Comparison of ENCODE assay signal across 31 cellular contexts in genomic region chr4:18937746-18938145, GRCh38.
"Had no signal": no experiment of that assay in that cellular context is flagged by ENCODE, and none has a peak within 500 bp of the region (broad histone marks: within the 10 kb centered on the region; RNA-seq: fewer than 3 reads in every experiment).

No MANE protein-coding gene starts in this region.

- H3K4me1 Mint-ChIP-seq: activated CD4-positive, alpha-beta T cell treated with anti-CD3 and anti-CD28 coated beads, Interleukin-2, amount 10 ng/mL, durations not matched to agents 24 days and 14 days; activated naive CD8-positive, alpha-beta T cell treated with anti-CD3 and anti-CD28 coated beads for 36 hours; activated T-helper 17 cell treated with anti-CD3 and anti-CD28 coated beads, Interleukin-2, amount 50 U/mL, for 72 hours had no signal

- FAIRE-seq: K562, TTC549 had no signal

- H3K4me1 ChIP-seq: ascending aorta, Peyer's patch, SJSA1 had no signal

- H3K36me3 ChIP-seq: ascending aorta, cardiac muscle cell, Peyer's patch, SJSA1 had no signal

- H3K4me2 ChIP-seq: SK-N-SH had no signal

- H3K27ac ChIP-seq: ascending aorta, cardiac muscle cell, Peyer's patch, SJSA1 had no signal

- H3K9ac ChIP-seq: SK-N-SH had no signal

- H3K9me3 ChIP-seq: ascending aorta, Peyer's patch, SK-N-SH had no signal

- H3K27ac Mint-ChIP-seq: activated CD4-positive, alpha-beta T cell treated with anti-CD3 and anti-CD28 coated beads, Interleukin-2, amount 10 ng/mL, durations not matched to agents 24 days and 14 days; activated CD8-positive, alpha-beta T cell treated with anti-CD3 and anti-CD28 coated beads for 36 hours; activated naive CD8-positive, alpha-beta T cell treated with anti-CD3 and anti-CD28 coated beads for 36 hours; activated T-cell treated with anti-CD3 and anti-CD28 coated beads, Interleukin-2, amount 50 U/mL, for 72 hours; activated T-helper 17 cell treated with anti-CD3 and anti-CD28 coated beads, Interleukin-2, amount 50 U/mL, for 72 hours; T-helper 1 cell treated with Interleukin-12 subunit alpha and Interleukin-12 subunit beta and Interleukin-4 antibody, amounts not matched to agents 30 μg/mL and 1 μg/mL, for 36 hours; T-helper 2 cell treated with Interferon-gamma antibody and Interleukin-4, amounts not matched to agents 5 μg/mL and 100 μg/mL, for 36 hours had no signal

- ATAC-seq: activated CD8-positive, alpha-beta T cell treated with anti-CD3 and anti-CD28 coated beads for 36 hours; activated T-cell treated with anti-CD3 and anti-CD28 coated beads, Interleukin-2, amount 50 U/mL, for 72 hours; activated T-helper 17 cell treated with anti-CD3 and anti-CD28 coated beads, Interleukin-2, amount 50 U/mL, for 72 hours; K562; PC-3 had no signal

- H3K27me3 ChIP-seq: ascending aorta, cardiac muscle cell, Peyer's patch, SJSA1 had no signal

- H3K27me3 Mint-ChIP-seq: activated CD4-positive, alpha-beta T cell treated with anti-CD3 and anti-CD28 coated beads, Interleukin-2, amount 10 ng/mL, durations not matched to agents 24 days and 14 days; activated CD8-positive, alpha-beta T cell treated with anti-CD3 and anti-CD28 coated beads for 36 hours; activated naive CD8-positive, alpha-beta T cell treated with anti-CD3 and anti-CD28 coated beads for 36 hours; activated T-helper 17 cell treated with anti-CD3 and anti-CD28 coated beads, Interleukin-2, amount 50 U/mL, for 72 hours had no signal

- H3K36me3 Mint-ChIP-seq: activated naive CD8-positive, alpha-beta T cell treated with anti-CD3 and anti-CD28 coated beads for 36 hours had no signal

- DNase-seq: activated CD4-positive, alpha-beta T cell treated with anti-CD3 and anti-CD28 coated beads, Interleukin-2, amount 10 ng/mL, durations not matched to agents 24 days and 14 days; activated CD4-positive, alpha-beta T cell treated with anti-CD3 and anti-CD28 coated beads, Interleukin-2, amount 50 U/mL, for 4 hours; activated CD8-positive, alpha-beta T cell treated with anti-CD3 and anti-CD28 coated beads for 36 hours; activated effector memory CD4-positive, alpha-beta T cell treated with anti-CD3 and anti-CD28 coated beads, Interleukin-2, amount 50 U/mL, for 16 hours; activated naive CD4-positive, alpha-beta T cell; activated naive CD4-positive, alpha-beta T cell treated with anti-CD3 and anti-CD28 coated beads, Interleukin-2, amount 50 U/mL, for 16 hours; activated naive CD8-positive, alpha-beta T cell treated with anti-CD3 and anti-CD28 coated beads for 36 hours; activated T-cell treated with anti-CD3 and anti-CD28 coated beads, Interleukin-2, amount 50 U/mL, for 1 hour; activated T-cell treated with anti-CD3 and anti-CD28 coated beads, Interleukin-2, amount 50 U/mL, for 72 hours; amygdala; NCI-H1105; NCI-H1417 treated with DMSO at 0.1 percent for 48 hours; NCI-H187 treated with DMSO at 0.1 percent for 48 hours; NCI-H2081 treated with DMSO at 0.1 percent for 48 hours; NCI-H226; NCI-H446 treated with DMSO at 0.1 percent for 48 hours; NCI-H524; NCI-H82; PC-3; Peyer's patch; RPMI8226; SHP77 treated with DMSO at 0.1 percent for 48 hours; SK-N-SH had no signal

- H3K4me3 Mint-ChIP-seq: activated CD4-positive, alpha-beta T cell treated with anti-CD3 and anti-CD28 coated beads, Interleukin-2, amount 10 ng/mL, durations not matched to agents 24 days and 14 days; activated CD8-positive, alpha-beta T cell treated with anti-CD3 and anti-CD28 coated beads for 36 hours; activated naive CD8-positive, alpha-beta T cell treated with anti-CD3 and anti-CD28 coated beads for 36 hours; activated T-cell treated with anti-CD3 and anti-CD28 coated beads, Interleukin-2, amount 50 U/mL, for 72 hours; activated T-helper 17 cell treated with anti-CD3 and anti-CD28 coated beads, Interleukin-2, amount 50 U/mL, for 72 hours; T-helper 1 cell treated with Interleukin-12 subunit alpha and Interleukin-12 subunit beta and Interleukin-4 antibody, amounts not matched to agents 30 μg/mL and 1 μg/mL, for 36 hours; T-helper 2 cell treated with Interferon-gamma antibody and Interleukin-4, amounts not matched to agents 5 μg/mL and 100 μg/mL, for 36 hours had no signal

- H3K4me3 ChIP-seq: ascending aorta, cardiac muscle cell, K562, Peyer's patch, SJSA1 had no signal
